ENCODE assay signal across 1 cellular context in the genomic region with DNA sequence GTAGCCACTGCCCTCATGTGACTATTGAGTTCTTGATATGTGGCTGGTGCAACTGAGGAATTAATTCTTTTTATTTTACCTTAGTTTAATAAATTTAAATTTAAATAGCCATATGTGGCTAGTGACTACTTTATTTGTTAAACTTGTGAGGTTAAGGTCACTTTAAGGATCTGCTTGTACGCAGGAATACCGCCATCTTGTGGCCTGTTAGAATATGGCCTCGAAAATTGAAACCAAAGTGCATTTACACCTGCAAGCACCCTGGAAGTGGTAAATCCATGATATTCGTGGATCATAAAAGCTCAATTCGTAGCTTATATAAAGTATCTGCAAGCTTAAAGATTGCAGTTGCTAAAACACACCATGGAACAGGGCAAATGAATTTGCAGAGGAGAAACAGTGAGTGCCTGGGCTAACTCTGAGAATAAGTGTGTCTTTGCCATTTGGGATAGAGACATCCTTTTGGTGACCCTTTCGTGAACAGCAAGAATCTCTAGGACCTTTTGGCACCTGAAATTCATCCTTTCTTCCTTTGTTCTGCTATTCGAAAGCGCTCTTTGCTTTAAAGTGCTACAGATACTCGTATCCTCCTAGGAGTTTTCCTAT.
TF ChIP-seq lines count a peak whose summit lies in the region.

No MANE protein-coding gene starts in this region.

TF ChIP-seq in HCT116, 20 proteins besides CTCF, POLR2A, EP300 and RAD21 (continued from another document):
- no peak for TF ChIP-seq ELF1 (IDR thresholded peaks at IDR 0.05; ENCODE audit: borderline replicate concordance, low read depth)
- no peak for TF ChIP-seq EZH2phosphoT487 (IDR thresholded peaks at IDR 0.05; ENCODE audit: borderline replicate concordance)
- no peak for TF ChIP-seq SRF (IDR thresholded peaks at IDR 0.05; ENCODE audit: low read depth)
- TF ChIP-seq CEBPB (IDR thresholded peaks at IDR 0.05; ENCODE audit: low read depth): no peak
